23 cellular contexts compared by ENCODE assay signal in genomic region chr2:120218181-120218580, GRCh38. TPM values are rescaled to one million over a fixed set of nuclear protein-coding genes. Genes with fewer than 3 reads are reported as not detected.
DNase-seq lines count a peak whose midpoint lies in the region; ATAC-seq and TF ChIP-seq lines count a peak whose summit lies in the region.
"Had no signal": no experiment of that assay in that cellular context is flagged by ENCODE, and none has a peak within 500 bp of the region (broad histone marks: within the 10 kb centered on the region; RNA-seq: fewer than 3 reads in every experiment).

No MANE protein-coding gene starts in this region.

- H3K36me3 ChIP-seq in H7 (replicated peaks; ENCODE audit: control insufficient read depth, insufficient read depth, low read length), result no peaks in the 10 kb centered on the region
- H3K36me3 ChIP-seq in spleen, result peaks cover 0 to 40% (median 7%) of the 10 kb centered on the region in 6 donors

- H3K36me3 Mint-ChIP-seq in Calu3 (ENCODE audit: insufficient read depth, unreplicated experiment), result peaks cover 29% of the 10 kb centered on the region

- BruUV-seq in Calu3 (replicated peaks; lab: Mats Ljungman, UMichigan), result no TSS peak

- WGBS in spleen, 5 donors, result 87 to 99% (median 94%) methylated on average over 5 of the region's 5 CpGs

- peaks cover 15% of the 10 kb centered on the region for H3K4me1 Mint-ChIP-seq in Calu3 (ENCODE audit: low read depth, unreplicated experiment)

- DNase-seq in H7 (peak; percentile 21), NB4 (ENCODE audit: low read depth) (peak; percentile 37), islet precursor cell (peak; percentile 43), spleen (peak; percentile 66), CD1c-positive myeloid dendritic cell (ENCODE audit: extremely low spot score) (no peak), Calu3 (no peak)
- DNase-seq: DMS153, DND-41, GOT3, NCI-H1105, NCI-H1436 treated with DMSO at 0.1 percent for 48 hours, NCI-H187 treated with DMSO at 0.1 percent for 48 hours, NCI-H446, NCI-H524 treated with DMSO at 0.1 percent for 48 hours, NCI-H774 had no signal

- H3K9me3 ChIP-seq in spleen, result peaks cover 0 to 6% (median 0%) of the 10 kb centered on the region in 8 donors

- CTCF ChIA-PET in Calu3 (lab: Charles Lee), result interaction anchor here (1.3 kb wide), 1 partner anchor 13 kb away, joined by 4 read pairs; no protein-coding TSS in a partner anchor

- no peak overlapping the region for H3K27ac Mint-ChIP-seq in Calu3 (ENCODE audit: unreplicated experiment)
- H3K27ac Mint-ChIP-seq: B cell, CD14-positive monocyte had no signal

- TF ChIP-seq CTCF in NB4 (IDR thresholded peaks at IDR 0.05; ENCODE audit: low read depth, low read length) (no peak), spleen (IDR thresholded peaks at IDR 0.05 in 8 of 11, conservative IDR thresholded peaks at IDR 0.05 in 3 of 11) (no peak), Calu3 (IDR thresholded peaks at IDR 0.05; ENCODE audit: unreplicated experiment) (no peak)

- peaks cover 5 to 41% (median 31%) of the 10 kb centered on the region in 6 donors for H3K4me1 ChIP-seq in spleen

- H3K27me3 ChIP-seq in H7 (ENCODE audit: control insufficient read depth, insufficient read depth, low read length), result peaks cover 8% of the 10 kb centered on the region
- H3K27me3 ChIP-seq in spleen (replicated peaks in 1 of 7), result no peaks in the 10 kb centered on the region
- H3K27me3 ChIP-seq: SJSA1 had no signal

- no peak overlapping the region for H3K4me3 Mint-ChIP-seq in Calu3 (ENCODE audit: low read depth, unreplicated experiment)
- H3K4me3 Mint-ChIP-seq: B cell, CD14-positive monocyte had no signal

- H3K9me3 Mint-ChIP-seq in Calu3 (ENCODE audit: low read depth, unreplicated experiment), result no peaks in the 10 kb centered on the region
- H3K9me3 Mint-ChIP-seq: IgD-negative memory B cell had no signal

- no peak for ATAC-seq in GM19452 (IDR thresholded peaks at IDR 0.05; ENCODE audit: unreplicated experiment)
- ATAC-seq: HCT116, Right ventricle myocardium inferior had no signal

- no peak overlapping the region for H3K27ac ChIP-seq in spleen
- H3K27ac ChIP-seq: HL-60, SJSA1 had no signal

- TF ChIP-seq POLR2A in NB4 (IDR thresholded peaks at IDR 0.05; ENCODE audit: extremely low read depth, insufficient read length), result no peak
- no peak for TF ChIP-seq POLR2A in spleen (IDR thresholded peaks at IDR 0.05)

- no peak overlapping the region for H3K4me3 ChIP-seq in H7 (ENCODE audit: insufficient read depth, low read depth, low read length)
- H3K4me3 ChIP-seq in NB4 (ENCODE audit: low read depth, low read length), result no peak overlapping the region
- H3K4me3 ChIP-seq in spleen, result no peak overlapping the region
- H3K4me3 ChIP-seq: SJSA1 had no signal

- intact Hi-C loops in spleen (cut with DNase I; ENCODE audit: low total_unique reads) (no loop called here), Calu3 (cut with micrococcal nuclease; ENCODE audit: unreplicated experiment) (no loop called here)

- no peaks in the 10 kb centered on the region for H3K27me3 Mint-ChIP-seq in Calu3 (ENCODE audit: unreplicated experiment)
- H3K27me3 Mint-ChIP-seq: B cell, IgD-negative memory B cell had no signal

RNA-seq across cellular contexts. Expression of gene TMEM185B, which starts 5.0 kb away (rescaled TPM):
- total RNA-seq in H7 (2014; rRNA removed; shearing (Covaris generic)), result 6.7 and 9.9 TPM in 2 replicates
- 10 to 100 TPM; 18.3 to 35.6 (median 23.6) TPM for total RNA-seq in spleen
- 1 to 10 TPM; 3.9 to 5.5 (median 4.0) TPM for polyA plus RNA-seq in spleen
- 42.0 and 42.8 TPM in 2 replicates for total RNA-seq in Calu3 (2022)

RNA-seq across cellular contexts. Expression of gene RALB, which starts 34.5 kb away (rescaled TPM):
- total RNA-seq in H7 (2014; rRNA removed; shearing (Covaris generic)), result 11.1 and 13.5 TPM in 2 replicates
- 100 to 1,000 TPM in 3 of 7 donors, 10 to 100 TPM in 4; 67.2 to 126 (median 96.3) TPM for total RNA-seq in spleen
- 10 to 100 TPM; 26.6 to 61.5 (median 38.0) TPM for polyA plus RNA-seq in spleen
- total RNA-seq in Calu3 (2022), result 40.2 and 41.3 TPM in 2 replicates

Comparison
In these comparisons a context has a peak if more than half of its experiments do, and no peak if none do; other contexts are left out.
1. DNase-seq: peak in H7 (single experiment), NB4 (single experiment), islet precursor cell (single experiment) and spleen (single experiment); none in CD1c-positive myeloid dendritic cell (single experiment) and Calu3 (single experiment).